ENCODE assay signal across 14 cellular contexts in genomic region chr6:111533087-111533784, GRCh38. TPM values are rescaled to one million over a fixed set of nuclear protein-coding genes. Genes with fewer than 3 reads are reported as not detected.
A peak's percentile ranks its signal among the peaks of the same experiment; 100 is the strongest.
DNase-seq lines count a peak whose midpoint lies in the region; ATAC-seq and TF ChIP-seq lines count a peak whose summit lies in the region.
"Had no signal": no experiment of that assay in that cellular context is flagged by ENCODE, and none has a peak within 500 bp of the region (broad histone marks: within the 10 kb centered on the region; RNA-seq: fewer than 3 reads in every experiment).

No MANE protein-coding gene starts in this region.

- ATAC-seq in CD8-positive, alpha-beta T cell, result peak; percentile 78
- ATAC-seq in HG03354 (IDR thresholded peaks at IDR 0.05; ENCODE audit: poor library complexity, severe bottlenecking, unreplicated experiment), result peak; percentile 53
- ATAC-seq: mucosa of descending colon had no signal

- no peaks in the 10 kb centered on the region for H4K20me1 ChIP-seq in osteoblast (ENCODE audit: insufficient read depth, low read length)

- H3K36me3 ChIP-seq in CD8-positive, alpha-beta T cell (ENCODE audit: insufficient read depth, low read length), result no peaks in the 10 kb centered on the region
- H3K36me3 ChIP-seq in osteoblast (ENCODE audit: insufficient read depth, low read length), result no peaks in the 10 kb centered on the region
- H3K36me3 ChIP-seq: SJCRH30 had no signal

- H3K4me3 Mint-ChIP-seq in CD8-positive, alpha-beta T cell, result no peak overlapping the region
- H3K4me3 Mint-ChIP-seq in activated naive CD4-positive, alpha-beta T cell treated with anti-CD3 and anti-CD28 coated beads for 36 hours, result no peak overlapping the region

- no peak overlapping the region for H3K27ac ChIP-seq in CD8-positive, alpha-beta T cell (ENCODE audit: low read depth, low read length)
- H3K27ac ChIP-seq in osteoblast (ENCODE audit: low read depth, low read length), result no peak overlapping the region
- H3K27ac ChIP-seq: KMS-11, SJCRH30 had no signal

- CTCF ChIA-PET in CD8-positive, alpha-beta T cell (lab: Charles Lee), result no interaction called here
- CTCF ChIA-PET in activated naive CD4-positive, alpha-beta T cell treated with anti-CD3 and anti-CD28 coated beads for 36 hours (lab: Charles Lee), result interaction anchor here (0.5 kb wide), 1 partner anchor 50 kb away, joined by 3 read pairs; the partner anchor contains the start of gene REV3L

- no peaks in the 10 kb centered on the region for H3K79me2 ChIP-seq in osteoblast (ENCODE audit: insufficient read depth, low read length)

- DNase-seq in CD8-positive, alpha-beta T cell, result no peak
- peak; percentile 75 for DNase-seq in activated naive CD4-positive, alpha-beta T cell treated with anti-CD3 and anti-CD28 coated beads for 36 hours
- peak; percentile 71 for DNase-seq in stimulated activated CD4-positive, alpha-beta T cell treated with anti-CD3 and anti-CD28 coated beads, Interleukin-1b, Interleukin-23, amount 100 ng/mL, for 48 hours
- DNase-seq in NCI-H2107 (lab: John Stamatoyannopoulos, UW) (no peak), osteoblast (ENCODE audit: insufficient read length, low spot score, missing footprints) (no peak), H4 (ENCODE audit: low spot score) (no peak)
- DNase-seq: amygdala, kidney, mucosa of descending colon, NCI-H187, NCI-H748 treated with DMSO at 0.1 percent for 48 hours, SJCRH30 had no signal

- TF ChIP-seq CTCF in CD8-positive, alpha-beta T cell (IDR thresholded peaks at IDR 0.05), result no peak
- no peak for TF ChIP-seq CTCF in osteoblast (IDR thresholded peaks at IDR 0.05; ENCODE audit: extremely low read depth, low read depth, low read length)

- H3K9me3 ChIP-seq in CD8-positive, alpha-beta T cell (ENCODE audit: low read length), result no peaks in the 10 kb centered on the region
- no peaks in the 10 kb centered on the region for H3K9me3 ChIP-seq in osteoblast (ENCODE audit: low read depth, low read length)
- H3K9me3 ChIP-seq: mucosa of descending colon, SJCRH30 had no signal

- H3K4me2 ChIP-seq in osteoblast (ENCODE audit: insufficient read depth, low read length), result no peak overlapping the region
- H3K4me2 ChIP-seq: KMS-11 had no signal

- POLR2A ChIA-PET in CD8-positive, alpha-beta T cell (lab: Charles Lee), result no interaction called here

- H3K27me3 ChIP-seq in CD8-positive, alpha-beta T cell (ENCODE audit: insufficient read depth, low read length), result no peaks in the 10 kb centered on the region
- no peaks in the 10 kb centered on the region for H3K27me3 ChIP-seq in osteoblast (ENCODE audit: insufficient read depth, low read length)
- H3K27me3 ChIP-seq: SJCRH30 had no signal

- peaks cover 37% of the 10 kb centered on the region for H3K4me1 Mint-ChIP-seq in CD8-positive, alpha-beta T cell (ENCODE audit: low read depth)
- peaks cover 30% of the 10 kb centered on the region for H3K4me1 Mint-ChIP-seq in activated naive CD4-positive, alpha-beta T cell treated with anti-CD3 and anti-CD28 coated beads for 36 hours (ENCODE audit: low read depth)

- no peaks in the 10 kb centered on the region for H3K9me3 Mint-ChIP-seq in CD8-positive, alpha-beta T cell
- no peaks in the 10 kb centered on the region for H3K9me3 Mint-ChIP-seq in activated naive CD4-positive, alpha-beta T cell treated with anti-CD3 and anti-CD28 coated beads for 36 hours

- intact Hi-C loops in CD8-positive, alpha-beta T cell (cut with DNase I, micrococcal nuclease), result no loop called here
- intact Hi-C loops in activated naive CD4-positive, alpha-beta T cell treated with anti-CD3 and anti-CD28 coated beads for 36 hours (cut with micrococcal nuclease), result loop anchor here (1.0 to 5.0 kb wide), 5 partner anchors 34 to 656 kb away; partner anchors contain the start of gene TRAF3IP2

- peaks cover 5% of the 10 kb centered on the region for H3K4me1 ChIP-seq in CD8-positive, alpha-beta T cell (ENCODE audit: insufficient read depth, low read length)
- H3K4me1 ChIP-seq in osteoblast (ENCODE audit: insufficient read depth, low read length), result no peaks in the 10 kb centered on the region

- H3K36me3 Mint-ChIP-seq in CD8-positive, alpha-beta T cell, result no peaks in the 10 kb centered on the region
- H3K36me3 Mint-ChIP-seq in activated naive CD4-positive, alpha-beta T cell treated with anti-CD3 and anti-CD28 coated beads for 36 hours (ENCODE audit: low read depth), result peaks cover 2% of the 10 kb centered on the region

- H3K27ac Mint-ChIP-seq in CD8-positive, alpha-beta T cell, result no peak overlapping the region
- H3K27ac Mint-ChIP-seq in activated naive CD4-positive, alpha-beta T cell treated with anti-CD3 and anti-CD28 coated beads for 36 hours, result peak overlapping the region; percentile 21

- H3K27me3 Mint-ChIP-seq in CD8-positive, alpha-beta T cell (ENCODE audit: low read depth), result no peaks in the 10 kb centered on the region
- H3K27me3 Mint-ChIP-seq in activated naive CD4-positive, alpha-beta T cell treated with anti-CD3 and anti-CD28 coated beads for 36 hours (ENCODE audit: low read depth), result no peaks in the 10 kb centered on the region

- H3K4me3 ChIP-seq in CD8-positive, alpha-beta T cell (ENCODE audit: low read depth, low read length), result no peak overlapping the region
- H3K4me3 ChIP-seq in osteoblast (ENCODE audit: insufficient read depth, low read length), result no peak overlapping the region
- H3K4me3 ChIP-seq: mucosa of descending colon, SJCRH30 had no signal

- H2AFZ ChIP-seq in osteoblast (ENCODE audit: low read length), result no peak overlapping the region

RNA-seq across cellular contexts. Expression of gene REV3L, which starts 50.2 kb away (rescaled TPM):
- total RNA-seq in CD8-positive, alpha-beta T cell, result 10 to 100 TPM; 18.1 to 20.7 TPM
- 10 to 100 TPM; 11.9 to 16.0 TPM for total RNA-seq in activated naive CD4-positive, alpha-beta T cell treated with anti-CD3 and anti-CD28 coated beads for 36 hours
- 41.3 and 42.0 TPM in 2 replicates for total RNA-seq in osteoblast
- total RNA-seq in H4 (2014; rRNA removed; shearing (Covaris generic)), result 8.4 and 11.5 TPM in 2 replicates

Comparison
In these comparisons a context has a peak if more than half of its experiments do, and no peak if none do; other contexts are left out.
1. DNase-seq: peak in activated naive CD4-positive, alpha-beta T cell treated with anti-CD3 and anti-CD28 coated beads for 36 hours (single experiment) and stimulated activated CD4-positive, alpha-beta T cell treated with anti-CD3 and anti-CD28 coated beads, Interleukin-1b, Interleukin-23, amount 100 ng/mL, for 48 hours (single experiment); none in CD8-positive, alpha-beta T cell (0 of 7), NCI-H2107 (single experiment), osteoblast (single experiment) and H4 (single experiment).